In genomic region chr2:445896-446295, GRCh38 we compare ENCODE assay signal across 18 cellular contexts.
A peak's percentile ranks its signal among the peaks of the same experiment; 100 is the strongest.
DNase-seq lines count a peak whose midpoint lies in the region; ATAC-seq lines count a peak whose summit lies in the region.
"Had no signal": no experiment of that assay in that cellular context is flagged by ENCODE, and none has a peak within 500 bp of the region (broad histone marks: within the 10 kb centered on the region; RNA-seq: fewer than 3 reads in every experiment).

No MANE protein-coding gene starts in this region.

- H3K36me3 Mint-ChIP-seq in activated CD4-positive, alpha-beta T cell treated with anti-CD3 and anti-CD28 coated beads, Interleukin-2, amount 10 ng/mL, durations not matched to agents 24 days and 14 days (ENCODE audit: low read depth) = no peaks in the 10 kb centered on the region

- H3K27me3 Mint-ChIP-seq in activated CD4-positive, alpha-beta T cell treated with anti-CD3 and anti-CD28 coated beads, Interleukin-2, amount 10 ng/mL, durations not matched to agents 24 days and 14 days = no peaks in the 10 kb centered on the region

- H3K4me1 Mint-ChIP-seq in activated CD4-positive, alpha-beta T cell treated with anti-CD3 and anti-CD28 coated beads, Interleukin-2, amount 10 ng/mL, durations not matched to agents 24 days and 14 days = peaks cover 11% of the 10 kb centered on the region

- intact Hi-C loops in activated CD4-positive, alpha-beta T cell treated with anti-CD3 and anti-CD28 coated beads, Interleukin-2, amount 10 ng/mL, durations not matched to agents 24 days and 14 days (cut with micrococcal nuclease) = no loop called here

- ATAC-seq in GM18907 (IDR thresholded peaks at IDR 0.05; ENCODE audit: unreplicated experiment) (no peak), HG02763 (IDR thresholded peaks at IDR 0.05; ENCODE audit: unreplicated experiment) (no peak)
- ATAC-seq: A549, HCT116, K562, SK-N-SH treated with all-trans-retinoic acid at 6 μM for 48 hours had no signal

- no peaks in the 10 kb centered on the region for H3K9me3 Mint-ChIP-seq in activated CD4-positive, alpha-beta T cell treated with anti-CD3 and anti-CD28 coated beads, Interleukin-2, amount 10 ng/mL, durations not matched to agents 24 days and 14 days
- H3K9me3 Mint-ChIP-seq: GM23338 had no signal

- H3K27ac Mint-ChIP-seq in activated CD4-positive, alpha-beta T cell treated with anti-CD3 and anti-CD28 coated beads, Interleukin-2, amount 10 ng/mL, durations not matched to agents 24 days and 14 days = peak overlapping the region; percentile 13
- H3K27ac Mint-ChIP-seq: GM23338 had no signal

- peak overlapping the region; percentile 64 for H3K4me3 Mint-ChIP-seq in activated CD4-positive, alpha-beta T cell treated with anti-CD3 and anti-CD28 coated beads, Interleukin-2, amount 10 ng/mL, durations not matched to agents 24 days and 14 days
- H3K4me3 Mint-ChIP-seq: GM23338 had no signal

- no peak for DNase-seq in activated CD4-positive, alpha-beta T cell treated with anti-CD3 and anti-CD28 coated beads, Interleukin-2, amount 10 ng/mL, durations not matched to agents 24 days and 14 days
- no peak for DNase-seq in activated CD4-positive, alpha-beta T cell treated with anti-CD3 and anti-CD28 coated beads, Interleukin-2, amount 50 U/mL, for 48 hours
- DNase-seq in NCI-H69 (lab: John Stamatoyannopoulos, UW) (peak; percentile 61), left kidney (ENCODE audit: low read depth, low spot score) (peak; percentile 46), HT-29 (ENCODE audit: low spot score) (no peak)
- DNase-seq: C1 segment of cervical spinal cord, DMS79, NCI-H1092 treated with DMSO at 0.1 percent for 48 hours, NCI-H1930, PC-9, SIG-M5 had no signal

Comparison
In these comparisons a context has a peak if more than half of its experiments do, and no peak if none do; other contexts are left out.
1. DNase-seq: peak in NCI-H69 (single experiment) and left kidney (single experiment); none in activated CD4-positive, alpha-beta T cell treated with anti-CD3 and anti-CD28 coated beads, Interleukin-2, amount 10 ng/mL, durations not matched to agents 24 days and 14 days (single experiment), activated CD4-positive, alpha-beta T cell treated with anti-CD3 and anti-CD28 coated beads, Interleukin-2, amount 50 U/mL, for 48 hours (0 of 2) and HT-29 (single experiment).